Comparison of ENCODE assay signal across 8 cellular contexts in genomic region chr9:68780377-68780707, GRCh38.
DNase-seq lines count a peak whose midpoint lies in the region; ATAC-seq and TF ChIP-seq lines count a peak whose summit lies in the region.

No MANE protein-coding gene starts in this region.

- H3K27ac ChIP-seq in IMR-90 (ENCODE audit: insufficient read depth, low read length) (peak overlapping the region; percentile 75), coronary artery (peak overlapping the region; percentile 82 to 96)
- H3K27ac ChIP-seq in naive thymus-derived CD4-positive, alpha-beta T cell (ENCODE audit: low read depth, low read length) = peak overlapping the region; percentile 90

- peaks cover 0 to 8% (median 0%) of the 10 kb centered on the region in 7 donors for H3K4me1 Mint-ChIP-seq in naive thymus-derived CD4-positive, alpha-beta T cell

- H3K56ac ChIP-seq in IMR-90 (ENCODE audit: extremely low read depth, insufficient read depth, low read length) = peak overlapping the region; percentile 53; the same call in 1 of the 2 replicates

- TF ChIP-seq CTCF in AG10803 (conservative IDR thresholded peaks at IDR 0.05; ENCODE audit: low read length) (no peak), IMR-90 (conservative IDR thresholded peaks at IDR 0.05; ENCODE audit: low read depth, low read length) (no peak), coronary artery (IDR thresholded peaks at IDR 0.05) (no peak)

- H3K23ac ChIP-seq in IMR-90 (ENCODE audit: low read depth, low read length) = peak overlapping the region; percentile 3; the same call in 1 of the 2 replicates

- peak overlapping the region; percentile 25; the same call in 1 of the 2 replicates for H2AK5ac ChIP-seq in IMR-90 (ENCODE audit: low read depth, low read length)

- no peak overlapping the region for H2BK15ac ChIP-seq in IMR-90 (ENCODE audit: low read depth, low read length)

- peak overlapping the region; percentile 80 for H2AK9ac ChIP-seq in IMR-90 (replicated peaks; ENCODE audit: low read depth, low read length, poor library complexity)

- H3K4me3 Mint-ChIP-seq in naive thymus-derived CD4-positive, alpha-beta T cell = no peak overlapping the region

- H3K4me2 ChIP-seq in IMR-90 (ENCODE audit: low read depth, low read length) = peak overlapping the region; percentile 79

- no peaks in the 10 kb centered on the region for H3K9me3 ChIP-seq in IMR-90 (ENCODE audit: control insufficient read depth, insufficient read depth, low read length)
- no peaks in the 10 kb centered on the region for H3K9me3 ChIP-seq in naive thymus-derived CD4-positive, alpha-beta T cell (ENCODE audit: control insufficient read depth in 2 of 3, low read length in 3 of 3)

- DNase-seq in AG10803 (ENCODE audit: low read depth) (no peak), IMR-90 (no peak), coronary artery (ENCODE audit: low spot score) (no peak), activated gamma-delta T cell (lab: John Stamatoyannopoulos, UW) (no peak), medulla oblongata (ENCODE audit: extremely low spot score) (no peak)
- no peak for DNase-seq in naive thymus-derived CD4-positive, alpha-beta T cell
- DNase-seq in activated CD4-positive, alpha-beta T cell treated with anti-CD3 and anti-CD28 coated beads for 1 hour = no peak

- WGBS in IMR-90 (ENCODE audit: extremely low coverage in 2 of 2, insufficient read length in 1 of 2), 2 experiments = 0% methylated on average over 4 of the region's 19 CpGs; no CpG with 5 or more reads in 1 of the 2 experiments

- H3K4me1 ChIP-seq in IMR-90 (ENCODE audit: control insufficient read depth, insufficient read depth, low read length) = peaks cover 4% of the 10 kb centered on the region
- peaks cover 36 to 51% of the 10 kb centered on the region in 2 donors for H3K4me1 ChIP-seq in naive thymus-derived CD4-positive, alpha-beta T cell (ENCODE audit: control insufficient read depth in 2 of 2, insufficient read depth in 2 of 2, low read length in 2 of 2)

- H3K27me3 ChIP-seq in IMR-90 (ENCODE audit: control insufficient read depth, insufficient read depth, low read length) = no peaks in the 10 kb centered on the region
- H3K27me3 ChIP-seq in naive thymus-derived CD4-positive, alpha-beta T cell (ENCODE audit: control insufficient read depth in 2 of 2, insufficient read depth in 2 of 2, low read length in 2 of 2) = no peaks in the 10 kb centered on the region

- H3K9ac ChIP-seq in IMR-90 (ENCODE audit: low read depth, low read length) = peak overlapping the region; percentile 92

- H3K4me3 ChIP-seq in AG10803 (ENCODE audit: low read length) = peak overlapping the region; percentile 86
- peak overlapping the region; percentile 92 for H3K4me3 ChIP-seq in IMR-90 (ENCODE audit: insufficient read depth, low read depth, low read length)
- peak overlapping the region; percentile 93 for H3K4me3 ChIP-seq in coronary artery
- peak overlapping the region; percentile 88 for H3K4me3 ChIP-seq in naive thymus-derived CD4-positive, alpha-beta T cell (ENCODE audit: low read length)

- CTCF ChIA-PET in IMR-90 (lab: Yijun Ruan, JAX) = no interaction called here
- CTCF ChIA-PET in naive thymus-derived CD4-positive, alpha-beta T cell (lab: Charles Lee) = interaction anchor here (1.0 kb wide), 3 partner anchors 11 to 114 kb away, joined by 3 to 5 read pairs (median 3); no protein-coding TSS in a partner anchor

- in situ Hi-C loops in IMR-90 (cut with MboI; ENCODE audit: low sequenced_read_pairs) = no loop called here

- H2AFZ ChIP-seq in IMR-90 (replicated peaks; ENCODE audit: low read length, poor library complexity) = peak overlapping the region; percentile 93

- TSS peak; percentile 46 for BruUV-seq in IMR-90 (replicated peaks; lab: Mats Ljungman, UMichigan)

- H4K5ac ChIP-seq in IMR-90 (ENCODE audit: low read depth, low read length) = 0 out of 2 replicates have a peak overlapping the region, but pooled peaks have one; percentile 30

- no peak overlapping the region for H2BK120ac ChIP-seq in IMR-90 (ENCODE audit: low read depth, low read length)

- no peak overlapping the region for H4K91ac ChIP-seq in IMR-90 (ENCODE audit: insufficient read depth, low read depth, low read length)

- peaks cover 0 to 4% (median 0%) of the 10 kb centered on the region in 5 donors for H3K27me3 Mint-ChIP-seq in naive thymus-derived CD4-positive, alpha-beta T cell

- peaks cover 4% of the 10 kb centered on the region; the same call in 1 of the 2 replicates for H4K20me1 ChIP-seq in IMR-90 (ENCODE audit: insufficient read depth, low read length)

- H3K14ac ChIP-seq in IMR-90 (replicated peaks; ENCODE audit: low read depth, low read length) = 0 out of 2 replicates have a peak overlapping the region, but pooled peaks have one; percentile 44

- peak overlapping the region; percentile 43 for H2BK5ac ChIP-seq in IMR-90 (ENCODE audit: low read depth, low read length, poor library complexity, severe bottlenecking)

- no peaks in the 10 kb centered on the region for H3K36me3 ChIP-seq in IMR-90 (ENCODE audit: control insufficient read depth, insufficient read depth, low read length)
- no peaks in the 10 kb centered on the region for H3K36me3 ChIP-seq in naive thymus-derived CD4-positive, alpha-beta T cell (ENCODE audit: control insufficient read depth in 2 of 3, insufficient read depth in 3 of 3, low read length in 3 of 3)

- H3K9me3 Mint-ChIP-seq in naive thymus-derived CD4-positive, alpha-beta T cell = no peaks in the 10 kb centered on the region

- peaks cover 21 to 23% of the 10 kb centered on the region in 2 experiments; a peak in 3 of 4 replicates for H3K79me1 ChIP-seq in IMR-90 (ENCODE audit: low read depth in 1 of 2, low read length in 2 of 2)

- no peak for TF ChIP-seq RAD21 in IMR-90 (IDR thresholded peaks at IDR 0.05; ENCODE audit: low read length)

- dilution Hi-C loops in IMR-90 (cut with HindIII; ENCODE audit: low sequenced_read_pairs, unreplicated experiment) = no loop called here

- no peak overlapping the region for H2BK20ac ChIP-seq in IMR-90 (ENCODE audit: low read depth, low read length)

- no peaks in the 10 kb centered on the region for H3K36me3 Mint-ChIP-seq in naive thymus-derived CD4-positive, alpha-beta T cell

- no peak overlapping the region for H3K27ac Mint-ChIP-seq in naive thymus-derived CD4-positive, alpha-beta T cell

- intact Hi-C loops in IMR-90 (cut with micrococcal nuclease) = no loop called here
- intact Hi-C loops in naive thymus-derived CD4-positive, alpha-beta T cell (cut with micrococcal nuclease) = loop anchor here (1.0 to 10.0 kb wide), 9 partner anchors 76 to 1638 kb away; partner anchors contain the start of genes FXN (in 1 of the 2) and PIP5K1B (in 1 of the 2)

- H3K4ac ChIP-seq in IMR-90 (ENCODE audit: low read depth, low read length) = no peak overlapping the region; the same call in 1 of the 2 replicates

- POLR2A ChIA-PET in IMR-90 (lab: Charles Lee; ENCODE audit: unreplicated experiment) = no interaction called here
- POLR2A ChIA-PET in naive thymus-derived CD4-positive, alpha-beta T cell (lab: Charles Lee) = interaction anchor here (0.6 to 1.4 kb wide), 9 partner anchors 8 to 248 kb away, joined by 3 to 8 read pairs (median 4); no protein-coding TSS in a partner anchor

- no peak overlapping the region for H3K18ac ChIP-seq in IMR-90 (ENCODE audit: low read depth, low read length)

- ATAC-seq in IMR-90 (ENCODE audit: low read depth) = no peak
- ATAC-seq in naive thymus-derived CD4-positive, alpha-beta T cell = no peak
- ATAC-seq in HG03196 (IDR thresholded peaks at IDR 0.05; ENCODE audit: unreplicated experiment) = no peak

- no peak for TF ChIP-seq POLR2A in IMR-90 (IDR thresholded peaks at IDR 0.05; ENCODE audit: low read depth, low read length)

- peak overlapping the region; percentile 70 to 87; a peak in 3 of 4 replicates for H4K8ac ChIP-seq in IMR-90 (ENCODE audit: low read depth in 2 of 2, low read length in 2 of 2)

- H3K9me1 ChIP-seq in IMR-90 (ENCODE audit: insufficient read depth, low read length) = peaks cover 3% of the 10 kb centered on the region; the same call in 1 of the 2 replicates

TF ChIP-seq in IMR-90, 13 proteins besides CTCF, POLR2A, EP300 and RAD21:
- no peak for TF ChIP-seq RFX5 (IDR thresholded peaks at IDR 0.05; ENCODE audit: low read depth, low read length)
- no peak for TF ChIP-seq RCOR1 (IDR thresholded peaks at IDR 0.05; ENCODE audit: insufficient replicate concordance, low read length)
- no peak for TF ChIP-seq MAFK (IDR thresholded peaks at IDR 0.05; ENCODE audit: low read depth, low read length)
- no peak for TF ChIP-seq USF2 (IDR thresholded peaks at IDR 0.05; ENCODE audit: low read depth, low read length)
- TF ChIP-seq NFE2L2 (IDR thresholded peaks at IDR 0.05; ENCODE audit: low read depth, low read length) = no peak
- TF ChIP-seq CEBPB (IDR thresholded peaks at IDR 0.05; ENCODE audit: low read depth, low read length) = no peak
